Comparison of ENCODE assay signal across 1 cellular context in the genomic region with DNA sequence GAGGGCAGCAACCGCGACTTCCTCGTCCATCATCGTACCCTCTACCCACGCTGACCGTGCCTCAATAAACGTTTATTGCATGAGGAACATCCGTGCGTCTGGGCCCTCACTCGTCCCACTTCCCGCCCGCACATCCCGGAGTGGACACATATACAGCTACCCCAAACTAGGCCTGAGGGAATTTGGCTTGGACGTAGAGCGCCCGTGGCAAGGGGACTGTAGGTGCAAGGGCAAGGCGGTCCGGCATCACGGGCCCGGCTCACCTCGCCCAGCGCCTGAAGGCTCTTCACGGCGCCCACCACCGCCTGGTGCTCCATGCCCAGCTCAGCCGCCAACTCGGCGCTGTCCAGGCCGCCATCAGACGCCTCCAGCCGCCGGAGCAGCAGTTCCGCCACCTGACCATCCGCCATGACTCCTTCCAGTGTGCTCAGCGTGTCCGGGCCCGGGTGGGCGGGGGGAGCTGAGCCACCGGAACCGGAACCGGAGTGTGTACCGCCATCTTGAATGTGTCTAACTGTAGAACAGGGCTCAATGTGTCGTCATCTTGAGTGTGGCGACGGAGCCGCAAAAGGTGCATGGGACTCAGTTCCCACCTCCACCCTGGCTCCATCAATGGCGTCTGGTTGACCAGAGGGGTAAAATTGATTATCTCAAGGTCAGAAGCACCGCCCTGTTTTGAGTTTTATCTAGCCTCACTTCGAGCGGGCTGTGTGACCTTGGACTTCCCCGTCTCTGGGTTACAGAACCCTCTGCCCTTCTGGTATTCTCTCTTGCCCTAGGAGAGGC.
A peak's percentile ranks its signal among the peaks of the same experiment; 100 is the strongest.
TF ChIP-seq lines count a peak whose summit lies in the region.

A gene (minus strand): TSS at position 425 of the 786 bp plus-strand sequence. CDS start 15 bp downstream, at position 410.

TF ChIP-seq in HepG2, 621 proteins besides CTCF, POLR2A, EP300 and RAD21 (continued from another document and continues in another):
- TF ChIP-seq, protein P1, sequence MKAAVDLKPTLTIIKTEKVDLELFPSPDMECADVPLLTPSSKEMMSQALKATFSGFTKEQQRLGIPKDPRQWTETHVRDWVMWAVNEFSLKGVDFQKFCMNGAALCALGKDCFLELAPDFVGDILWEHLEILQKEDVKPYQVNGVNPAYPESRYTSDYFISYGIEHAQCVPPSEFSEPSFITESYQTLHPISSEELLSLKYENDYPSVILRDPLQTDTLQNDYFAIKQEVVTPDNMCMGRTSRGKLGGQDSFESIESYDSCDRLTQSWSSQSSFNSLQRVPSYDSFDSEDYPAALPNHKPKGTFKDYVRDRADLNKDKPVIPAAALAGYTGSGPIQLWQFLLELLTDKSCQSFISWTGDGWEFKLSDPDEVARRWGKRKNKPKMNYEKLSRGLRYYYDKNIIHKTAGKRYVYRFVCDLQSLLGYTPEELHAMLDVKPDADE (CRISPR knock-in tag; IDR thresholded peaks at IDR 0.05), result no peak
- TF ChIP-seq SIN3A (IDR thresholded peaks at IDR 0.05; ENCODE audit: borderline replicate concordance, low read depth, low read length) (peak; percentile 87; the same call in 1 of the 2 replicates), ZSCAN29 (CRISPR knock-in tag; conservative IDR thresholded peaks at IDR 0.05) (no peak; the same call in 1 of the 2 replicates), AGO2 (optimal IDR thresholded peaks at IDR 0.05; ENCODE audit: low read depth, low read length) (peak; percentile 70), SAFB2 (CRISPR knock-in tag; IDR thresholded peaks at IDR 0.05; ENCODE audit: borderline replicate concordance, low read depth) (peak; percentile 42; the same call in 1 of the 2 replicates), PAF1 (CRISPR knock-in tag; IDR thresholded peaks at IDR 0.05) (no peak), SNAPC2 (CRISPR knock-in tag; IDR thresholded peaks at IDR 0.05) (peak; percentile 70; the same call in 1 of the 2 replicates), TBX2 (CRISPR knock-in tag; IDR thresholded peaks at IDR 0.05; ENCODE audit: borderline replicate concordance) (peak; percentile 65), AGO1 (IDR thresholded peaks at IDR 0.05; ENCODE audit: low read depth, low read length, poor library complexity, severe bottlenecking) (no peak), ZNF124 (CRISPR knock-in tag; IDR thresholded peaks at IDR 0.05) (0 out of 2 replicates have a peak, but pooled peaks have one; percentile 24), ZNF225 (CRISPR knock-in tag; IDR thresholded peaks at IDR 0.05) (peak; percentile 89), ZFP90 (CRISPR knock-in tag; IDR thresholded peaks at IDR 0.05; ENCODE audit: borderline replicate concordance) (no peak), NFRKB (IDR thresholded peaks at IDR 0.05) (no peak), EEA1 (CRISPR knock-in tag; IDR thresholded peaks at IDR 0.05; ENCODE audit: borderline replicate concordance) (no peak), ZNF337 (CRISPR knock-in tag; IDR thresholded peaks at IDR 0.05; ENCODE audit: borderline replicate concordance, low read depth) (no peak), ZNF230 (CRISPR knock-in tag; IDR thresholded peaks at IDR 0.05) (peak; percentile 86; the same call in 1 of the 2 replicates), YEATS2 (CRISPR knock-in tag; IDR thresholded peaks at IDR 0.05; ENCODE audit: borderline replicate concordance) (peak; percentile 89; the same call in 1 of the 2 replicates), MAFF (IDR thresholded peaks at IDR 0.05; ENCODE audit: low read depth, low read length) (no peak), MEIS2 (CRISPR knock-in tag; IDR thresholded peaks at IDR 0.05) (0 out of 2 replicates have a peak, but pooled peaks have one; percentile 15), NFYC (CRISPR knock-in tag; IDR thresholded peaks at IDR 0.05) (peak; percentile 62), CC2D1A (CRISPR knock-in tag; IDR thresholded peaks at IDR 0.05) (no peak), PRPF4 (IDR thresholded peaks at IDR 0.05; ENCODE audit: low read depth, low read length, poor library complexity, severe bottlenecking) (no peak), ZIK1 (CRISPR knock-in tag; IDR thresholded peaks at IDR 0.05; ENCODE audit: borderline replicate concordance, low read depth) (peak; percentile 83; the same call in 1 of the 2 replicates), ZBTB7A (CRISPR knock-in tag; IDR thresholded peaks at IDR 0.05) (no peak), RORA (CRISPR knock-in tag; IDR thresholded peaks at IDR 0.05) (no peak), ZNF232 (CRISPR knock-in tag; IDR thresholded peaks at IDR 0.05; ENCODE audit: borderline replicate concordance) (no peak), ZNF180 (CRISPR knock-in tag; IDR thresholded peaks at IDR 0.05; ENCODE audit: borderline replicate concordance, low read depth) (no peak), RNF2 (conservative IDR thresholded peaks at IDR 0.05; ENCODE audit: low read depth) (no peak), IKZF1 (IDR thresholded peaks at IDR 0.05) (no peak), ZNF343 (CRISPR knock-in tag; IDR thresholded peaks at IDR 0.05) (no peak), ZNF75D (CRISPR knock-in tag; IDR thresholded peaks at IDR 0.05; ENCODE audit: borderline replicate concordance) (no peak), YEATS4 (CRISPR knock-in tag; IDR thresholded peaks at IDR 0.05; ENCODE audit: borderline replicate concordance) (peak; percentile 80; the same call in 1 of the 2 replicates), ZNF510 (CRISPR knock-in tag; IDR thresholded peaks at IDR 0.05; ENCODE audit: low read depth) (peak; percentile 94; the same call in 1 of the 2 replicates), ZBTB21 (CRISPR knock-in tag; IDR thresholded peaks at IDR 0.05) (0 out of 2 replicates have a peak, but pooled peaks have one; percentile 54)
- TF ChIP-seq, protein P2, sequence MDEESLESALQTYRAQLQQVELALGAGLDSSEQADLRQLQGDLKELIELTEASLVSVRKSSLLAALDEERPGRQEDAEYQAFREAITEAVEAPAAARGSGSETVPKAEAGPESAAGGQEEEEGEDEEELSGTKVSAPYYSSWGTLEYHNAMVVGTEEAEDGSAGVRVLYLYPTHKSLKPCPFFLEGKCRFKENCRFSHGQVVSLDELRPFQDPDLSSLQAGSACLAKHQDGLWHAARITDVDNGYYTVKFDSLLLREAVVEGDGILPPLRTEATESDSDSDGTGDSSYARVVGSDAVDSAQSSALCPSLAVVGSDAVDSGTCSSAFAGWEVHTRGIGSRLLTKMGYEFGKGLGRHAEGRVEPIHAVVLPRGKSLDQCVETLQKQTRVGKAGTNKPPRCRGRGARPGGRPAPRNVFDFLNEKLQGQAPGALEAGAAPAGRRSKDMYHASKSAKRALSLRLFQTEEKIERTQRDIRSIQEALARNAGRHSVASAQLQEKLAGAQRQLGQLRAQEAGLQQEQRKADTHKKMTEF (CRISPR knock-in tag; IDR thresholded peaks at IDR 0.05), result peak; percentile 87; the same call in 1 of the 2 replicates
- TF ChIP-seq, protein P3, sequence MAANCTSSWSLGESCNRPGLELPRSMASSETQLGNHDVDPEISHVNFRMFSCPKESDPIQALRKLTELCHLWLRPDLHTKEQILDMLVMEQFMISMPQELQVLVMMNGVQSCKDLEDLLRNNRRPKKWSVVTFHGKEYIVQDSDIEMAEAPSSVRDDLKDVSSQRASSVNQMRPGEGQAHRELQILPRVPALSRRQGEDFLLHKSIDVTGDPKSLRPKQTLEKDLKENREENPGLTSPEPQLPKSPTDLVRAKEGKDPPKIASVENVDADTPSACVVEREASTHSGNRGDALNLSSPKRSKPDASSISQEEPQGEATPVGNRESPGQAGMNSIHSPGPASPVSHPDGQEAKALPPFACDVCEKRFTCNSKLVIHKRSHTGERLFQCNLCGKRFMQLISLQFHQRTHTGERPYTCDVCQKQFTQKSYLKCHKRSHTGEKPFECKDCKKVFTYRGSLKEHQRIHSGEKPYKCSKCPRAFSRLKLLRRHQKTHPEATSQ (CRISPR knock-in tag; IDR thresholded peaks at IDR 0.05; ENCODE audit: borderline replicate concordance), result 0 out of 2 replicates have a peak, but pooled peaks have one; percentile 48
- TF ChIP-seq, protein P4, sequence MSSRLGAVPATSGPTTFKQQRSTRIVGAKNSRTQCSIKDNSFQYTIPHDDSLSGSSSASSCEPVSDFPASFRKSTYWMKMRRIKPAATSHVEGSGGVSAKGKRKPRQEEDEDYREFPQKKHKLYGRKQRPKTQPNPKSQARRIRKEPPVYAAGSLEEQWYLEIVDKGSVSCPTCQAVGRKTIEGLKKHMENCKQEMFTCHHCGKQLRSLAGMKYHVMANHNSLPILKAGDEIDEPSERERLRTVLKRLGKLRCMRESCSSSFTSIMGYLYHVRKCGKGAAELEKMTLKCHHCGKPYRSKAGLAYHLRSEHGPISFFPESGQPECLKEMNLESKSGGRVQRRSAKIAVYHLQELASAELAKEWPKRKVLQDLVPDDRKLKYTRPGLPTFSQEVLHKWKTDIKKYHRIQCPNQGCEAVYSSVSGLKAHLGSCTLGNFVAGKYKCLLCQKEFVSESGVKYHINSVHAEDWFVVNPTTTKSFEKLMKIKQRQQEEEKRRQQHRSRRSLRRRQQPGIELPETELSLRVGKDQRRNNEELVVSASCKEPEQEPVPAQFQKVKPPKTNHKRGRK (CRISPR knock-in tag; IDR thresholded peaks at IDR 0.05), result 0 out of 2 replicates have a peak, but pooled peaks have one; percentile 56
- TF ChIP-seq, protein P5, sequence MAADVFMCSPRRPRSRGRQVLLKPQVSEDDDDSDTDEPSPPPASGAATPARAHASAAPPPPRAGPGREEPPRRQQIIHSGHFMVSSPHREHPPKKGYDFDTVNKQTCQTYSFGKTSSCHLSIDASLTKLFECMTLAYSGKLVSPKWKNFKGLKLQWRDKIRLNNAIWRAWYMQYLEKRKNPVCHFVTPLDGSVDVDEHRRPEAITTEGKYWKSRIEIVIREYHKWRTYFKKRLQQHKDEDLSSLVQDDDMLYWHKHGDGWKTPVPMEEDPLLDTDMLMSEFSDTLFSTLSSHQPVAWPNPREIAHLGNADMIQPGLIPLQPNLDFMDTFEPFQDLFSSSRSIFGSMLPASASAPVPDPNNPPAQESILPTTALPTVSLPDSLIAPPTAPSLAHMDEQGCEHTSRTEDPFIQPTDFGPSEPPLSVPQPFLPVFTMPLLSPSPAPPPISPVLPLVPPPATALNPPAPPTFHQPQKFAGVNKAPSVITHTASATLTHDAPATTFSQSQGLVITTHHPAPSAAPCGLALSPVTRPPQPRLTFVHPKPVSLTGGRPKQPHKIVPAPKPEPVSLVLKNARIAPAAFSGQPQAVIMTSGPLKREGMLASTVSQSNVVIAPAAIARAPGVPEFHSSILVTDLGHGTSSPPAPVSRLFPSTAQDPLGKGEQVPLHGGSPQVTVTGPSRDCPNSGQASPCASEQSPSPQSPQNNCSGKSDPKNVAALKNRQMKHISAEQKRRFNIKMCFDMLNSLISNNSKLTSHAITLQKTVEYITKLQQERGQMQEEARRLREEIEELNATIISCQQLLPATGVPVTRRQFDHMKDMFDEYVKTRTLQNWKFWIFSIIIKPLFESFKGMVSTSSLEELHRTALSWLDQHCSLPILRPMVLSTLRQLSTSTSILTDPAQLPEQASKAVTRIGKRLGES (CRISPR knock-in tag; IDR thresholded peaks at IDR 0.05; ENCODE audit: borderline replicate concordance), result no peak
- TF ChIP-seq, protein P6, sequence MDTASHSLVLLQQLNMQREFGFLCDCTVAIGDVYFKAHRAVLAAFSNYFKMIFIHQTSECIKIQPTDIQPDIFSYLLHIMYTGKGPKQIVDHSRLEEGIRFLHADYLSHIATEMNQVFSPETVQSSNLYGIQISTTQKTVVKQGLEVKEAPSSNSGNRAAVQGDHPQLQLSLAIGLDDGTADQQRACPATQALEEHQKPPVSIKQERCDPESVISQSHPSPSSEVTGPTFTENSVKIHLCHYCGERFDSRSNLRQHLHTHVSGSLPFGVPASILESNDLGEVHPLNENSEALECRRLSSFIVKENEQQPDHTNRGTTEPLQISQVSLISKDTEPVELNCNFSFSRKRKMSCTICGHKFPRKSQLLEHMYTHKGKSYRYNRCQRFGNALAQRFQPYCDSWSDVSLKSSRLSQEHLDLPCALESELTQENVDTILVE (CRISPR knock-in tag; IDR thresholded peaks at IDR 0.05), result peak; percentile 41; the same call in 1 of the 2 replicates
- TF ChIP-seq, protein P7, sequence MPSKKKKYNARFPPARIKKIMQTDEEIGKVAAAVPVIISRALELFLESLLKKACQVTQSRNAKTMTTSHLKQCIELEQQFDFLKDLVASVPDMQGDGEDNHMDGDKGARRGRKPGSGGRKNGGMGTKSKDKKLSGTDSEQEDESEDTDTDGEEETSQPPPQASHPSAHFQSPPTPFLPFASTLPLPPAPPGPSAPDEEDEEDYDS (CRISPR knock-in tag; IDR thresholded peaks at IDR 0.05), result peak; percentile 60; the same call in 1 of the 2 replicates
- TF ChIP-seq, protein P8, sequence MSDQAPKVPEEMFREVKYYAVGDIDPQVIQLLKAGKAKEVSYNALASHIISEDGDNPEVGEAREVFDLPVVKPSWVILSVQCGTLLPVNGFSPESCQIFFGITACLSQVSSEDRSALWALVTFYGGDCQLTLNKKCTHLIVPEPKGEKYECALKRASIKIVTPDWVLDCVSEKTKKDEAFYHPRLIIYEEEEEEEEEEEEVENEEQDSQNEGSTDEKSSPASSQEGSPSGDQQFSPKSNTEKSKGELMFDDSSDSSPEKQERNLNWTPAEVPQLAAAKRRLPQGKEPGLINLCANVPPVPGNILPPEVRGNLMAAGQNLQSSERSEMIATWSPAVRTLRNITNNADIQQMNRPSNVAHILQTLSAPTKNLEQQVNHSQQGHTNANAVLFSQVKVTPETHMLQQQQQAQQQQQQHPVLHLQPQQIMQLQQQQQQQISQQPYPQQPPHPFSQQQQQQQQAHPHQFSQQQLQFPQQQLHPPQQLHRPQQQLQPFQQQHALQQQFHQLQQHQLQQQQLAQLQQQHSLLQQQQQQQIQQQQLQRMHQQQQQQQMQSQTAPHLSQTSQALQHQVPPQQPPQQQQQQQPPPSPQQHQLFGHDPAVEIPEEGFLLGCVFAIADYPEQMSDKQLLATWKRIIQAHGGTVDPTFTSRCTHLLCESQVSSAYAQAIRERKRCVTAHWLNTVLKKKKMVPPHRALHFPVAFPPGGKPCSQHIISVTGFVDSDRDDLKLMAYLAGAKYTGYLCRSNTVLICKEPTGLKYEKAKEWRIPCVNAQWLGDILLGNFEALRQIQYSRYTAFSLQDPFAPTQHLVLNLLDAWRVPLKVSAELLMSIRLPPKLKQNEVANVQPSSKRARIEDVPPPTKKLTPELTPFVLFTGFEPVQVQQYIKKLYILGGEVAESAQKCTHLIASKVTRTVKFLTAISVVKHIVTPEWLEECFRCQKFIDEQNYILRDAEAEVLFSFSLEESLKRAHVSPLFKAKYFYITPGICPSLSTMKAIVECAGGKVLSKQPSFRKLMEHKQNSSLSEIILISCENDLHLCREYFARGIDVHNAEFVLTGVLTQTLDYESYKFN (CRISPR knock-in tag; conservative IDR thresholded peaks at IDR 0.05), result peak; percentile 47; the same call in 1 of the 2 replicates
- TF ChIP-seq, protein P9, sequence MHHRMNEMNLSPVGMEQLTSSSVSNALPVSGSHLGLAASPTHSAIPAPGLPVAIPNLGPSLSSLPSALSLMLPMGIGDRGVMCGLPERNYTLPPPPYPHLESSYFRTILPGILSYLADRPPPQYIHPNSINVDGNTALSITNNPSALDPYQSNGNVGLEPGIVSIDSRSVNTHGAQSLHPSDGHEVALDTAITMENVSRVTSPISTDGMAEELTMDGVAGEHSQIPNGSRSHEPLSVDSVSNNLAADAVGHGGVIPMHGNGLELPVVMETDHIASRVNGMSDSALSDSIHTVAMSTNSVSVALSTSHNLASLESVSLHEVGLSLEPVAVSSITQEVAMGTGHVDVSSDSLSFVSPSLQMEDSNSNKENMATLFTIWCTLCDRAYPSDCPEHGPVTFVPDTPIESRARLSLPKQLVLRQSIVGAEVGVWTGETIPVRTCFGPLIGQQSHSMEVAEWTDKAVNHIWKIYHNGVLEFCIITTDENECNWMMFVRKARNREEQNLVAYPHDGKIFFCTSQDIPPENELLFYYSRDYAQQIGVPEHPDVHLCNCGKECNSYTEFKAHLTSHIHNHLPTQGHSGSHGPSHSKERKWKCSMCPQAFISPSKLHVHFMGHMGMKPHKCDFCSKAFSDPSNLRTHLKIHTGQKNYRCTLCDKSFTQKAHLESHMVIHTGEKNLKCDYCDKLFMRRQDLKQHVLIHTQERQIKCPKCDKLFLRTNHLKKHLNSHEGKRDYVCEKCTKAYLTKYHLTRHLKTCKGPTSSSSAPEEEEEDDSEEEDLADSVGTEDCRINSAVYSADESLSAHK (CRISPR knock-in tag; IDR thresholded peaks at IDR 0.05; ENCODE audit: borderline replicate concordance), result no peak
